10 cellular contexts compared by ENCODE assay signal in genomic region chr1:202131956-202132821, GRCh38. TPM values are rescaled to one million over a fixed set of nuclear protein-coding genes. Genes with fewer than 3 reads are reported as not detected.
A peak's percentile ranks its signal among the peaks of the same experiment; 100 is the strongest.
DNase-seq lines count a peak whose midpoint lies in the region; ATAC-seq and TF ChIP-seq lines count a peak whose summit lies in the region.
"Had no signal": no experiment of that assay in that cellular context is flagged by ENCODE, and none has a peak within 500 bp of the region (broad histone marks: within the 10 kb centered on the region; RNA-seq: fewer than 3 reads in every experiment).

No MANE protein-coding gene starts in this region.

- H3K27ac Mint-ChIP-seq in Caco-2 (ENCODE audit: unreplicated experiment), result peak overlapping the region; percentile 78
- peak overlapping the region; percentile 45 for H3K27ac Mint-ChIP-seq in progenitor cell of endocrine pancreas

- no peaks in the 10 kb centered on the region for H3K27me3 ChIP-seq in Caco-2 (replicated peaks; ENCODE audit: control insufficient read depth, insufficient read depth, low read length)
- no peaks in the 10 kb centered on the region for H3K27me3 ChIP-seq in body of pancreas
- no peaks in the 10 kb centered on the region for H3K27me3 ChIP-seq in MG63

- H3K4me1 Mint-ChIP-seq in Caco-2 (ENCODE audit: low read depth, unreplicated experiment), result no peaks in the 10 kb centered on the region
- H3K4me1 Mint-ChIP-seq in progenitor cell of endocrine pancreas (ENCODE audit: low read depth), result peaks cover 1% of the 10 kb centered on the region

- H3K4me3 Mint-ChIP-seq in Caco-2 (ENCODE audit: unreplicated experiment), result no peak overlapping the region
- H3K4me3 Mint-ChIP-seq in progenitor cell of endocrine pancreas (ENCODE audit: low read depth), result no peak overlapping the region

- no peak for TF ChIP-seq POLR2A in body of pancreas (IDR thresholded peaks at IDR 0.05)

- DNase-seq in Caco-2 (peak; percentile 45 to 52), body of pancreas (peak; percentile 34 to 56 (median 46)), hippocampal formation (lab: John Stamatoyannopoulos, UW) (peak; percentile 43 to 53), progenitor cell of endocrine pancreas (ENCODE audit: low spot score, unreplicated experiment) (no peak), NCI-H2196 (lab: John Stamatoyannopoulos, UW; ENCODE audit: unreplicated experiment) (no peak), MG63 (no peak)
- no peak for DNase-seq in stimulated activated CD4-positive, alpha-beta T cell treated with anti-CD3 and anti-CD28 coated beads, Interleukin-2, amount 100 ng/mL, for 48 hours
- DNase-seq: activated CD4-positive, CD25-positive, alpha-beta regulatory T cell; KG1 had no signal

- H3K9me3 ChIP-seq in Caco-2, result no peaks in the 10 kb centered on the region
- H3K9me3 ChIP-seq in body of pancreas, result no peaks in the 10 kb centered on the region
- H3K9me3 ChIP-seq in MG63, result no peaks in the 10 kb centered on the region

- H3K27ac ChIP-seq in body of pancreas, result peak overlapping the region; percentile 35 to 78 (median 58)

- ATAC-seq in body of pancreas (peak; percentile 41), HG03039 (IDR thresholded peaks at IDR 0.05; ENCODE audit: unreplicated experiment) (no peak)

- H3K9me3 Mint-ChIP-seq in Caco-2 (ENCODE audit: unreplicated experiment) (no peaks in the 10 kb centered on the region), progenitor cell of endocrine pancreas (ENCODE audit: low read depth) (no peaks in the 10 kb centered on the region)

- CTCF ChIA-PET in Caco-2 (lab: Charles Lee), result interaction anchor here (0.5 to 1.4 kb wide), 8 partner anchors 10 to 236 kb away, joined by 3 to 10 read pairs (median 4); partner anchors contain the start of gene GPR37L1

- 51 to 70% methylated on average over 8 to 12 of the region's 12 CpGs for WGBS in body of pancreas, 2 donors

- H3K4me1 ChIP-seq in Caco-2 (peaks cover 21% of the 10 kb centered on the region), body of pancreas (peaks cover 42% of the 10 kb centered on the region)

- intact Hi-C loops in Caco-2 (cut with micrococcal nuclease; ENCODE audit: unreplicated experiment), result loop anchor here (1.0 kb wide), 1 partner anchor 10 kb away; the partner anchor contains the start of gene GPR37L1
- intact Hi-C loops in body of pancreas (cut with DNase I), result no loop called here

- H3K36me3 ChIP-seq in Caco-2 (ENCODE audit: control insufficient read depth, insufficient read depth, low read length), result peaks cover 3% of the 10 kb centered on the region; the same call in 1 of the 2 replicates
- H3K36me3 ChIP-seq in body of pancreas (replicated peaks in 1 of 2; ENCODE audit: insufficient read depth in 1 of 2, low read depth in 2 of 2), result peaks cover 1 to 4% of the 10 kb centered on the region in 2 donors
- peaks cover 32% of the 10 kb centered on the region for H3K36me3 ChIP-seq in MG63

- H3K4me3 ChIP-seq in Caco-2 (ENCODE audit: low read depth, low read length) (no peak overlapping the region), body of pancreas (no peak overlapping the region), MG63 (no peak overlapping the region)

- H3K27me3 Mint-ChIP-seq in Caco-2 (ENCODE audit: insufficient read depth, unreplicated experiment) (no peaks in the 10 kb centered on the region), progenitor cell of endocrine pancreas (no peaks in the 10 kb centered on the region)

- POLR2A ChIA-PET in Caco-2 (lab: Charles Lee), result interaction anchor here (0.6 to 1.3 kb wide), 2 partner anchors 10 to 122 kb away, joined by 6 to 9 read pairs; partner anchors contain the start of gene ELF3

- H3K36me3 Mint-ChIP-seq in Caco-2 (ENCODE audit: insufficient read depth, unreplicated experiment) (peaks cover 17% of the 10 kb centered on the region), progenitor cell of endocrine pancreas (ENCODE audit: insufficient read depth) (peaks cover 3% of the 10 kb centered on the region)

- BruUV-seq in Caco-2 (replicated peaks; lab: Mats Ljungman, UMichigan), result no TSS peak

- TF ChIP-seq CTCF in Caco-2 (IDR thresholded peaks at IDR 0.05; ENCODE audit: insufficient read depth in 1 of 2, low read depth in 1 of 2, low read length in 1 of 2, severe bottlenecking in 1 of 2, unreplicated experiment in 1 of 2) (no peak), body of pancreas (IDR thresholded peaks at IDR 0.05) (no peak), progenitor cell of endocrine pancreas (IDR thresholded peaks at IDR 0.05; ENCODE audit: unreplicated experiment) (no peak)

RNA-seq across cellular contexts. Expression of gene GPR37L1, which starts 9.5 kb away (rescaled TPM):
- total RNA-seq in Caco-2 (2022) (0.07 TPM in 2 replicates), body of pancreas (not detected), progenitor cell of endocrine pancreas (0.04 TPM in 1 of 2 replicates, not detected in the other)
- not detected in 2 replicates for total RNA-seq in MG63 (2014; rRNA removed; shearing (Covaris generic); ENCODE audit: low replicate concordance)

RNA-seq across cellular contexts. Expression of gene ARL8A, which starts 12.3 kb away (rescaled TPM):
- total RNA-seq in Caco-2 (2022) (25.0 and 27.8 TPM in 2 replicates), body of pancreas (10 to 100 TPM; 18.1 to 21.0 TPM), progenitor cell of endocrine pancreas (43.7 and 57.2 TPM in 2 replicates)
- 21.3 and 35.5 TPM in 2 replicates for total RNA-seq in MG63 (2014; rRNA removed; shearing (Covaris generic); ENCODE audit: low replicate concordance)

RNA-seq across cellular contexts. Expression of gene PTPN7, which starts 28.2 kb away (rescaled TPM):
- total RNA-seq in Caco-2 (2022), result not detected in 2 replicates
- 1 to 10 TPM; 1.6 to 3.6 TPM for total RNA-seq in body of pancreas
- total RNA-seq in progenitor cell of endocrine pancreas, result not detected in 2 replicates
- total RNA-seq in MG63 (2014; rRNA removed; shearing (Covaris generic); ENCODE audit: low replicate concordance), result not detected in 2 replicates

Comparison
In these comparisons a context has a peak if more than half of its experiments do, and no peak if none do; other contexts are left out.
1. DNase-seq: peak in Caco-2 (2 of 2), body of pancreas (4 of 4) and hippocampal formation (2 of 2); none in progenitor cell of endocrine pancreas (single experiment), NCI-H2196 (single experiment), stimulated activated CD4-positive, alpha-beta T cell treated with anti-CD3 and anti-CD28 coated beads, Interleukin-2, amount 100 ng/mL, for 48 hours (0 of 2) and MG63 (single experiment).